In genomic region chr4:81069706-81070331, GRCh38 we compare ENCODE assay signal across 8 cellular contexts. TPM values are rescaled to one million over a fixed set of nuclear protein-coding genes. Genes with fewer than 3 reads are reported as not detected.
DNase-seq lines count a peak whose midpoint lies in the region; ATAC-seq, FAIRE-seq and TF ChIP-seq lines count a peak whose summit lies in the region.

No MANE protein-coding gene starts in this region.

- H3K9me3 Mint-ChIP-seq in activated T-cell treated with anti-CD3 and anti-CD28 coated beads, Interleukin-2, amount 50 U/mL, for 72 hours, result no peaks in the 10 kb centered on the region

- peak; percentile 60 for ATAC-seq in activated T-cell treated with anti-CD3 and anti-CD28 coated beads, Interleukin-2, amount 50 U/mL, for 72 hours (replicated peaks in 1 of 2)

- intact Hi-C loops in transverse colon (cut with DNase I; ENCODE audit: low total_unique reads), result no loop called here

- H3K4me1 Mint-ChIP-seq in activated T-cell treated with anti-CD3 and anti-CD28 coated beads, Interleukin-2, amount 50 U/mL, for 72 hours (ENCODE audit: low read depth), result no peaks in the 10 kb centered on the region

- TF ChIP-seq EP300 in transverse colon (IDR thresholded peaks at IDR 0.05; ENCODE audit: low read depth), result no peak

- H3K4me3 Mint-ChIP-seq in activated T-cell treated with anti-CD3 and anti-CD28 coated beads, Interleukin-2, amount 50 U/mL, for 72 hours, result no peak overlapping the region

- no peaks in the 10 kb centered on the region for H3K4me1 ChIP-seq in transverse colon

- TF ChIP-seq CTCF in LNCAP (IDR thresholded peaks at IDR 0.05) (peak; percentile 90), transverse colon (IDR thresholded peaks at IDR 0.05) (peak; percentile 80 to 94 (median 91))

- H3K4me3 ChIP-seq in transverse colon, result no peak overlapping the region

- no peak overlapping the region for H3K27ac Mint-ChIP-seq in activated T-cell treated with anti-CD3 and anti-CD28 coated beads, Interleukin-2, amount 50 U/mL, for 72 hours

- 14 to 22% methylated on average over 3 to 6 of the region's 6 CpGs for WGBS in transverse colon (ENCODE audit: low coverage in 1 of 2), 2 donors

- FAIRE-seq in H54 (lab: Jason Lieb, UNC) (peak; percentile 75), RCC 7860 (lab: Jason Lieb, UNC) (no peak)

- TF ChIP-seq POLR2A in H54 (IDR thresholded peaks at IDR 0.05; ENCODE audit: low read depth, low read length) (no peak), transverse colon (IDR thresholded peaks at IDR 0.05) (no peak)

- no peak overlapping the region for H3K27ac ChIP-seq in transverse colon

- H3K36me3 Mint-ChIP-seq in activated T-cell treated with anti-CD3 and anti-CD28 coated beads, Interleukin-2, amount 50 U/mL, for 72 hours (ENCODE audit: insufficient read depth in 2 of 2), result no peaks in the 10 kb centered on the region

- H3K27me3 Mint-ChIP-seq in activated T-cell treated with anti-CD3 and anti-CD28 coated beads, Interleukin-2, amount 50 U/mL, for 72 hours (ENCODE audit: low read depth), result peaks cover 13% of the 10 kb centered on the region

- no peaks in the 10 kb centered on the region for H3K9me3 ChIP-seq in transverse colon

- H3K36me3 ChIP-seq in transverse colon, result no peaks in the 10 kb centered on the region

- H3K27me3 ChIP-seq in transverse colon, result no peaks in the 10 kb centered on the region

- in situ Hi-C loops in transverse colon (cut with MboI; ENCODE audit: low pct_ligation_motif_present in 1 of 4, low pct_unique_long_range_greater_than_20kb in 1 of 4, low sequenced_read_pairs in 3 of 4), result loop anchor here in 2 of 4 donors (10.0 kb wide), 1 partner anchor 285 kb away; no protein-coding TSS in a partner anchor

- DNase-seq in GM03348 (ENCODE audit: low spot score) (peak; percentile 68), H54 (ENCODE audit: insufficient read length, low spot score) (peak; percentile 4), RCC 7860 (ENCODE audit: low spot score) (peak; percentile 55), fibroblast of the conjunctiva (ENCODE audit: low read depth) (peak; percentile 89), nucleus accumbens (lab: John Stamatoyannopoulos, UW) (peak in 53 of 56 donors; percentile 3 to 80 (median 44)), transverse colon (peak; percentile 73)
- peak; percentile 45 to 56 for DNase-seq in activated T-cell treated with anti-CD3 and anti-CD28 coated beads, Interleukin-2, amount 50 U/mL, for 72 hours

RNA-seq across cellular contexts. Expression of gene BMP3, which starts 39.3 kb away (rescaled TPM):
- total RNA-seq in activated T-cell treated with anti-CD3 and anti-CD28 coated beads, Interleukin-2, amount 50 U/mL, for 72 hours, result not detected
- 10 to 100 TPM in 3 of 4 donors, 1 to 10 TPM in 1; 4.0 to 78.8 (median 44.9) TPM for total RNA-seq in transverse colon

Comparison
In these comparisons a context has a peak if more than half of its experiments do, and no peak if none do; other contexts are left out.
1. DNase-seq: peak in every context shown above with its lines; median percentile 89 in fibroblast of the conjunctiva; 73 in transverse colon; 68 in GM03348; 55 in RCC 7860; 50 in activated T-cell treated with anti-CD3 and anti-CD28 coated beads, Interleukin-2, amount 50 U/mL, for 72 hours; 44 in nucleus accumbens; 4 in H54.
2. RNA of gene BMP3, which starts 39.3 kb away (total RNA-seq): 4.0 to 78.8 TPM in transverse colon; not detected in activated T-cell treated with anti-CD3 and anti-CD28 coated beads, Interleukin-2, amount 50 U/mL, for 72 hours; every median in the first group is over 4 times any median in the second.